Comparison of ENCODE assay signal across 23 cellular contexts in the genomic region with DNA sequence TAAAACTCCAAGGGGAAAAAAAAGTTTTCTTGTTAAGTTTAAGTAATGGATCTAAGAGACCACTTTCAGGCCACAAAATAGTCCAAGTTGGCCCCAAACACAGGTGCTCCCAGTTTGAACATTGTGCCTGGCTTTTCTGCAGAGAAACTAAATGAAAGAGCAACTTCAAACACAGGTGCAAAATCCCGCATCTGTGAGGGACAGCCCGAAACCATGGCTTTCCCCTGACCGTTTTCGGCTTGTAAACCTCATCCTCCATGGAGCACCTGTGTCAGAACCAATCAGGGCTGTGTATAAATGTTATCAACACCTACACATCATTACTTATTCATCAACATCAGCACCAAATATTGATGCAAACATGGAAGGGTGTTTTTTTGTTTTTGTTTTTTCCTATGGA.
DNase-seq lines count a peak whose midpoint lies in the region; ATAC-seq, FAIRE-seq and TF ChIP-seq lines count a peak whose summit lies in the region.
"Had no signal": no experiment of that assay in that cellular context is flagged by ENCODE, and none has a peak within 500 bp of the region (broad histone marks: within the 10 kb centered on the region; RNA-seq: fewer than 3 reads in every experiment).

No MANE protein-coding gene starts in this region.

- no peak overlapping the region for H3K56ac ChIP-seq in H1 (replicated peaks; ENCODE audit: insufficient read length, low read depth, low read length)

- H4K20me1 ChIP-seq in KMS-11 (ENCODE audit: insufficient read depth): no peaks in the 10 kb centered on the region
- no peaks in the 10 kb centered on the region for H4K20me1 ChIP-seq in H1 (replicated peaks in 1 of 2; ENCODE audit: control insufficient read depth in 1 of 2, insufficient read depth in 2 of 2, low read length in 2 of 2)
- H4K20me1 ChIP-seq: BLaER1 had no signal

- H3K4me1 ChIP-seq in KMS-11 (ENCODE audit: low read depth, poor library complexity, severe bottlenecking) (peaks cover 48% of the 10 kb centered on the region), SJCRH30 (peaks cover 27% of the 10 kb centered on the region), H1 (replicated peaks in 1 of 4; ENCODE audit: control insufficient read depth in 3 of 4, insufficient read depth in 4 of 4, low read length in 3 of 4) (peaks cover 0 to 4% (median 0%) of the 10 kb centered on the region in 4 experiments; a peak in 1 of 7 replicates)
- H3K4me1 ChIP-seq: BLaER1, Caco-2, HAP-1 had no signal

- H3K18ac ChIP-seq in H1 (ENCODE audit: extremely low read depth, low read length): no peak overlapping the region

- H2BK120ac ChIP-seq in H1 (replicated peaks; ENCODE audit: low read depth, low read length): no peak overlapping the region

- no peaks in the 10 kb centered on the region for H3K36me3 ChIP-seq in KMS-11 (ENCODE audit: insufficient read depth)
- H3K36me3 ChIP-seq in SJCRH30: no peaks in the 10 kb centered on the region
- H3K36me3 ChIP-seq in H1 (ENCODE audit: control insufficient read depth in 2 of 4, insufficient read depth in 4 of 4, low read length in 3 of 4): no peaks in the 10 kb centered on the region
- H3K36me3 ChIP-seq: BLaER1, HAP-1 had no signal

- H3K14ac ChIP-seq in H1 (ENCODE audit: insufficient read length): no peak overlapping the region

- no peaks in the 10 kb centered on the region for H3K23me2 ChIP-seq in H1 (ENCODE audit: low read depth, low read length)

- TF ChIP-seq CTCF in KMS-11 (conservative IDR thresholded peaks at IDR 0.05; ENCODE audit: low read depth, low read length) (no peak), H1 (IDR thresholded peaks at IDR 0.05; ENCODE audit: control extremely low read depth in 1 of 3, insufficient read depth in 1 of 3, low read depth in 1 of 3, low read length in 3 of 3) (no peak)

- no peak overlapping the region for H3K4me3 ChIP-seq in KMS-11 (IDR thresholded peaks at IDR 0.05; ENCODE audit: insufficient read depth, low read depth, low read length)
- H3K4me3 ChIP-seq in SJCRH30: no peak overlapping the region
- no peak overlapping the region for H3K4me3 ChIP-seq in H1 (ENCODE audit: extremely low read depth in 1 of 4, insufficient read depth in 2 of 4, low read depth in 3 of 4, low read length in 4 of 4)
- H3K4me3 ChIP-seq: BLaER1, GM12878, GM23248, HAP-1 had no signal

- H3K79me2 ChIP-seq in KMS-11 (ENCODE audit: insufficient read depth, low read depth): no peaks in the 10 kb centered on the region
- H3K79me2 ChIP-seq in H1 (ENCODE audit: control insufficient read depth in 1 of 2, insufficient read depth in 2 of 2, low read length in 2 of 2): no peaks in the 10 kb centered on the region

- no peaks in the 10 kb centered on the region for H3K9me3 Mint-ChIP-seq in T-cell
- H3K9me3 Mint-ChIP-seq: CD4-positive, CD25-positive, alpha-beta regulatory T cell; CD8-positive, alpha-beta T cell; HFFc6 had no signal

- no peak for DNase-seq in SJCRH30
- no peak for DNase-seq in H1 (ENCODE audit: low read depth in 1 of 2, low spot score in 2 of 2)
- DNase-seq in T-cell: no peak
- DNase-seq: Caco-2; CD4-positive, CD25-positive, alpha-beta regulatory T cell; CD8-positive, alpha-beta T cell; DMS 273 treated with DMSO at 0.1 percent for 48 hours; DMS79; EL; GDM1; GM23248; HFFc6 had no signal

- TF ChIP-seq POLR2A in H1 (IDR thresholded peaks at IDR 0.05; ENCODE audit: control extremely low read depth in 1 of 2, low read depth in 2 of 2, low read length in 2 of 2): no peak

- TF ChIP-seq EP300 in H1 (IDR thresholded peaks at IDR 0.05; ENCODE audit: borderline replicate concordance in 1 of 2, low read depth in 2 of 2, low read length in 2 of 2): no peak

- POLR2A ChIA-PET in H1 (lab: Charles Lee; ENCODE audit: partially characterized antibody) (no interaction called here), T-cell (lab: Charles Lee) (no interaction called here)

- H3K27me3 ChIP-seq in KMS-11 (ENCODE audit: insufficient read depth, low read depth) (no peaks in the 10 kb centered on the region), SJCRH30 (no peaks in the 10 kb centered on the region), H1 (replicated peaks in 1 of 4; ENCODE audit: control insufficient read depth in 3 of 4, extremely low read depth in 1 of 4, insufficient read depth in 3 of 4, low read length in 3 of 4) (no peaks in the 10 kb centered on the region)
- H3K27me3 ChIP-seq: BLaER1 had no signal

- no peak overlapping the region for H2AK5ac ChIP-seq in H1 (ENCODE audit: low read depth, low read length)

- no peak overlapping the region for H3K23ac ChIP-seq in H1 (ENCODE audit: insufficient read length)

- no peak overlapping the region for H2BK12ac ChIP-seq in H1 (ENCODE audit: low read depth, low read length)

- ATAC-seq in HG02678 (IDR thresholded peaks at IDR 0.05; ENCODE audit: unreplicated experiment) (no peak), HG03571 (IDR thresholded peaks at IDR 0.05; ENCODE audit: unreplicated experiment) (no peak), GM21529 (IDR thresholded peaks at IDR 0.05; ENCODE audit: unreplicated experiment) (no peak), T-cell (replicated peaks in 1 of 4) (no peak)
- ATAC-seq: CD8-positive, alpha-beta T cell; GM12878 had no signal

- no peaks in the 10 kb centered on the region for H3K4me1 Mint-ChIP-seq in T-cell
- H3K4me1 Mint-ChIP-seq: B cell; CD4-positive, CD25-positive, alpha-beta regulatory T cell had no signal

- TF ChIP-seq RAD21 in H1 (IDR thresholded peaks at IDR 0.05 in 1 of 2, conservative IDR thresholded peaks at IDR 0.05 in 1 of 2; ENCODE audit: low read depth in 2 of 2, low read length in 2 of 2): no peak

- no peaks in the 10 kb centered on the region for H3K79me1 ChIP-seq in H1 (ENCODE audit: low read depth, low read length)

- CTCF ChIA-PET in H1 (lab: Charles Lee; ENCODE audit: partially characterized antibody): interaction anchor here (1.4 to 1.6 kb wide), 3 partner anchors 17 to 20 kb away, joined by 3 to 4 read pairs (median 3); no protein-coding TSS in a partner anchor
- CTCF ChIA-PET in T-cell (lab: Charles Lee): no interaction called here

- no peak overlapping the region for H4K5ac ChIP-seq in H1 (ENCODE audit: insufficient read length, low read depth, low read length)

- no peak overlapping the region for H3K27ac Mint-ChIP-seq in T-cell
- H3K27ac Mint-ChIP-seq: B cell; CD4-positive, CD25-positive, alpha-beta regulatory T cell; CD8-positive, alpha-beta T cell; HFFc6 had no signal

- H2BK20ac ChIP-seq in H1 (ENCODE audit: low read length): no peak overlapping the region

- H3K4me2 ChIP-seq in KMS-11 (peak overlapping the region; percentile 13; the same call in 1 of the 2 replicates), H1 (ENCODE audit: insufficient read depth in 1 of 2, low read depth in 2 of 2, low read length in 2 of 2) (no peak overlapping the region)
- H3K4me2 ChIP-seq: BLaER1 had no signal

- H4K8ac ChIP-seq in H1 (ENCODE audit: extremely low read depth, insufficient read depth, low read length): no peak overlapping the region

- no peak for FAIRE-seq in H1 (lab: Jason Lieb, UNC)
- FAIRE-seq: GM12878, GM18507, H54 had no signal

- H4K91ac ChIP-seq in H1 (replicated peaks; ENCODE audit: insufficient read length, low read length): no peak overlapping the region

- no peak overlapping the region for H3K27ac ChIP-seq in KMS-11
- H3K27ac ChIP-seq in SJCRH30: peak overlapping the region; percentile 47
- H3K27ac ChIP-seq in H1 (ENCODE audit: low read depth, low read length): no peak overlapping the region
- H3K27ac ChIP-seq: BLaER1, C4-2B, GM23248 had no signal

- no peak overlapping the region for H3K9ac ChIP-seq in KMS-11
- H3K9ac ChIP-seq in H1 (replicated peaks in 1 of 4; ENCODE audit: extremely low read depth in 1 of 4, low read depth in 3 of 4, low read length in 3 of 4): no peak overlapping the region
- H3K9ac ChIP-seq: BLaER1, GM23248 had no signal

- H3K4me3 Mint-ChIP-seq in T-cell: no peak overlapping the region
- H3K4me3 Mint-ChIP-seq: B cell; CD4-positive, CD25-positive, alpha-beta regulatory T cell; CD8-positive, alpha-beta T cell; HFFc6 had no signal

- WGBS in H1 (ENCODE audit: extremely low coverage in 1 of 2, insufficient coverage in 1 of 2, insufficient read length in 1 of 2, insufficient replicate concordance in 2 of 2, low coverage in 1 of 2, low lambda C conversion rate in 2 of 2, missing lambda C conversion rate in 1 of 2), 2 experiments: 92% methylated on average over 4 of the region's 4 CpGs; no CpG with 5 or more reads in 1 of the 2 experiments

- no peak overlapping the region for H2BK5ac ChIP-seq in H1 (ENCODE audit: low read depth, low read length)

- no peaks in the 10 kb centered on the region for H3K36me3 Mint-ChIP-seq in T-cell
- H3K36me3 Mint-ChIP-seq: CD4-positive, CD25-positive, alpha-beta regulatory T cell; CD8-positive, alpha-beta T cell had no signal

- no peak overlapping the region for H3K4ac ChIP-seq in H1 (replicated peaks; ENCODE audit: insufficient read length, low read depth, low read length)

- H3K27me3 Mint-ChIP-seq in T-cell: peaks cover 7 to 13% of the 10 kb centered on the region in 2 donors

- H2AFZ ChIP-seq in KMS-11 (ENCODE audit: low read depth): no peak overlapping the region
- peak overlapping the region; percentile 92 for H2AFZ ChIP-seq in H1 (ENCODE audit: low read length)
- H2AFZ ChIP-seq: GM23248 had no signal

- H3K9me3 ChIP-seq in SJCRH30 (replicated peaks) (no peaks in the 10 kb centered on the region), H1 (ENCODE audit: insufficient read depth in 2 of 2, low read depth in 1 of 2, low read length in 1 of 2) (no peaks in the 10 kb centered on the region)
- H3K9me3 ChIP-seq: BLaER1, Caco-2, HAP-1 had no signal

- no peak overlapping the region for H2BK15ac ChIP-seq in H1 (ENCODE audit: low read length)

TF ChIP-seq in H1, 55 proteins besides CTCF, POLR2A, EP300 and RAD21:
- no peak for TF ChIP-seq KDM5A (IDR thresholded peaks at IDR 0.05; ENCODE audit: low read length)
- TF ChIP-seq ASH2L (IDR thresholded peaks at IDR 0.05; ENCODE audit: low read length): no peak
- no peak for TF ChIP-seq KDM4A (IDR thresholded peaks at IDR 0.05; ENCODE audit: low read depth, low read length, severe bottlenecking)
